Comparison of ENCODE assay signal across 10 cellular contexts in the genomic region with DNA sequence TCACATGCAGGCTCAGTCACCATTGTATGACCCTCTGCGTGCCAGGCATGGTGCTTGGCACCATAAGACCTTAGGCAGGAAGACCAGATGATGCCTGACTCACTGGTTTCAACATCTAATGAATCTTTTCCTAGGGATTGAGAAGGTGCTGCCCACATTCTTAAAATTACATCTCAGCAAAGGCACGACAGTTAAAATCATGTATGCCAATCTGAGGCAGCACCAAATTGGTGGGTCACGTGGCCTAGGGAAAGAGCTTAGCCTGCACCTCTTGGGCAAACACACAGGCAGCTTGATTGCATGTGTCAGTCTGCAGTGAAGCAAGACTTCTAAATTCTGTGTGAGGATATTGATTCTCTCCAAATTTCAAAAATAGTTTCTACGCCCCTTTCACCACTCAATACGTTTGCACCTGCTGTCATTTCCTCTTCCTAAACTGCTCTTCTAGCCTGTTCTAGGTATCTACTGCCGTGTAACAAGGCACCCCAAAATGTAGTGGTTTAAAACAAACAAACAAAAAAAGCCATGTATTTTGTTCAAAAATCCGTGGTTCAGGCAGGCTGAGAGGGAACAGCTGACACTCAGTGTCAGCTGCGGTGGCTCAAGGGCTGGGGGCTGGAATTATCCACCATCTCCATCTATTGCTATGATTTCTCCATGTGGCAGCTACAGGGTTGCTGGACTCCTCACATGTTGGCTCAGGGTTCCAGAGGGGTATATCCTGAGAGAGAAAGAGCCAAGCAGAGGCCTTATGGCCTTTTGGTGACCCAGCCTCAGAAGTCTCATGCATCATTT.
DNase-seq lines count a peak whose midpoint lies in the region; ATAC-seq and TF ChIP-seq lines count a peak whose summit lies in the region.
"Had no signal": no experiment of that assay in that cellular context is flagged by ENCODE, and none has a peak within 500 bp of the region (broad histone marks: within the 10 kb centered on the region; RNA-seq: fewer than 3 reads in every experiment).

No MANE protein-coding gene starts in this region.

- CTCF ChIA-PET in GM10248 (lab: Yijun Ruan, JAX): interaction anchor here (0.9 to 1.4 kb wide), 2 partner anchors 20 to 69 kb away, joined by 3 read pairs; no protein-coding TSS in a partner anchor

- H3K4me3 ChIP-seq in HL-60 (replicated peaks; ENCODE audit: insufficient read depth, low read length) (no peak overlapping the region), SJCRH30 (no peak overlapping the region), fibroblast of the aortic adventitia (ENCODE audit: low read depth, low read length) (no peak overlapping the region), thoracic aorta (no peak overlapping the region)

- POLR2A ChIA-PET in GM10248 (lab: Yijun Ruan, JAX): no interaction called here

- no peaks in the 10 kb centered on the region for H3K27me3 Mint-ChIP-seq in progenitor cell of endocrine pancreas

- TF ChIP-seq CTCF in HL-60 (IDR thresholded peaks at IDR 0.05; ENCODE audit: insufficient read depth, low read length) (no peak), fibroblast of the aortic adventitia (IDR thresholded peaks at IDR 0.05; ENCODE audit: insufficient read depth, low read length) (no peak), thoracic aorta (IDR thresholded peaks at IDR 0.05) (no peak), GM10248 (IDR thresholded peaks at IDR 0.05; ENCODE audit: control extremely low read depth, extremely low read depth, low read depth, missing control alignments) (no peak), progenitor cell of endocrine pancreas (IDR thresholded peaks at IDR 0.05; ENCODE audit: unreplicated experiment) (no peak)

- no peak overlapping the region for H3K4me3 Mint-ChIP-seq in progenitor cell of endocrine pancreas (ENCODE audit: low read depth)
- H3K4me3 Mint-ChIP-seq: mesothelial cell of epicardium had no signal

- H3K36me3 ChIP-seq in SJCRH30 (no peaks in the 10 kb centered on the region), thoracic aorta (no peaks in the 10 kb centered on the region)

- H3K27me3 ChIP-seq in HL-60 (ENCODE audit: insufficient read depth, poor library complexity, severe bottlenecking): no peaks in the 10 kb centered on the region
- H3K27me3 ChIP-seq in SJCRH30: no peaks in the 10 kb centered on the region
- no peaks in the 10 kb centered on the region for H3K27me3 ChIP-seq in thoracic aorta (replicated peaks; ENCODE audit: insufficient read depth)

- H3K9me3 ChIP-seq in SJCRH30 (replicated peaks): 0 out of 2 replicates have a peak, but pooled peaks cover 5% of the 10 kb centered on the region
- no peaks in the 10 kb centered on the region for H3K9me3 ChIP-seq in thoracic aorta

- ATAC-seq in thoracic aorta (ENCODE audit: insufficient number of reproducible peaks, low FRiP score, low read depth): peak; percentile 61

- DNase-seq in HL-60 (ENCODE audit: low read depth in 1 of 2, low spot score in 1 of 2): peak; percentile 76 to 78
- peak; percentile 61 to 76 for DNase-seq in SJCRH30
- peak; percentile 35 for DNase-seq in fibroblast of the aortic adventitia (ENCODE audit: low read depth)
- DNase-seq in thoracic aorta (ENCODE audit: low spot score): no peak
- no peak for DNase-seq in GM10248 (ENCODE audit: extremely low spot score)
- no peak for DNase-seq in progenitor cell of endocrine pancreas (ENCODE audit: low spot score, unreplicated experiment)
- DNase-seq in NCI-H2196 (lab: John Stamatoyannopoulos, UW; ENCODE audit: unreplicated experiment): no peak
- DNase-seq: activated T-cell treated with anti-CD3 and anti-CD28 coated beads, Interleukin-2, amount 50 U/mL, for 48 hours; SHP77 treated with DMSO at 0.1 percent for 48 hours had no signal

- peaks cover 22% of the 10 kb centered on the region for H3K4me1 Mint-ChIP-seq in progenitor cell of endocrine pancreas (ENCODE audit: low read depth)

- H3K4me1 ChIP-seq in SJCRH30: peaks cover 16% of the 10 kb centered on the region
- H3K4me1 ChIP-seq in thoracic aorta (ENCODE audit: control insufficient read depth in 1 of 2, low read depth in 2 of 2): peaks cover 8 to 27% of the 10 kb centered on the region in 2 donors

- no peaks in the 10 kb centered on the region for H3K36me3 Mint-ChIP-seq in progenitor cell of endocrine pancreas (ENCODE audit: insufficient read depth)
- H3K36me3 Mint-ChIP-seq: mesothelial cell of epicardium had no signal

- H3K27ac ChIP-seq in HL-60 (replicated peaks) (0 out of 2 replicates have a peak overlapping the region, but pooled peaks have one; percentile 7), SJCRH30 (peak overlapping the region; percentile 27; the same call in 1 of the 2 replicates), thoracic aorta (no peak overlapping the region)

- peaks cover 4% of the 10 kb centered on the region for H3K9me3 Mint-ChIP-seq in progenitor cell of endocrine pancreas (ENCODE audit: low read depth)
- H3K9me3 Mint-ChIP-seq: mesothelial cell of epicardium had no signal

- no peak overlapping the region for H3K27ac Mint-ChIP-seq in progenitor cell of endocrine pancreas
- H3K27ac Mint-ChIP-seq: mesothelial cell of epicardium had no signal

Comparison
In these comparisons a context has a peak if more than half of its experiments do, and no peak if none do; other contexts are left out.
1. DNase-seq: peak in HL-60 (2 of 2), SJCRH30 (2 of 2) and fibroblast of the aortic adventitia (single experiment); none in thoracic aorta (single experiment), GM10248 (single experiment), progenitor cell of endocrine pancreas (single experiment) and NCI-H2196 (single experiment).
2. H3K27ac ChIP-seq: peak in HL-60 (single experiment) and SJCRH30 (single experiment); none in thoracic aorta (0 of 2).